9 cellular contexts compared by ENCODE assay signal in the genomic region with DNA sequence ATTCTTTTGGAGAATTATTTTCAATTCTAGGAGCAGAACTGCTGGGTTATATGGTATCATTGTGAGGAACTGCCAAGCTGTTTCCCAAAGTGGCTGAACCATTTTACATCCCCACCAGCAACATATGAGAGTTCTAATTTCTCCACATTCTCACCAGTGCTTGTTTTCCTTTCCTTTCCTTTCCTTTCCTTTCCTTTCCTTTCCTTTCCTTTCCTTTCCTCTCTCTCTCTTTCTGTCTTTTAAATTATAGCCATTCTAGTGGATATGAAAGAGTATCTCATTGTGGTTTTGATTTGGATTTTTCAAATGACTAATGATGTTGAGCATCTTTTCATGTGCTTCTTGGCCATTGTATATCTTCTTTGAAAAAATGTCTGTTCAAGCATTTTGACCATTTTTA. TPM values are rescaled to one million over a fixed set of nuclear protein-coding genes. Genes with fewer than 3 reads are reported as not detected.
"Had no signal": no experiment of that assay in that cellular context is flagged by ENCODE, and none has a peak within 500 bp of the region (broad histone marks: within the 10 kb centered on the region; RNA-seq: fewer than 3 reads in every experiment).

No MANE protein-coding gene starts in this region.

- H3K9me3 ChIP-seq: HAP-1 had no signal

- DNase-seq: GM23248, GOT3, H7, H9, HCEC 1CT, HFFc6 had no signal

- H3K4me3 Mint-ChIP-seq: GM23338, H9, HFFc6 had no signal

- H3K9me3 Mint-ChIP-seq: HFFc6 had no signal

- H3K4me1 Mint-ChIP-seq: GM23338, H9 had no signal

- H3K27ac Mint-ChIP-seq: GM23338, H9, HFFc6 had no signal

- H3K4me1 ChIP-seq: HAP-1 had no signal

- H3K36me3 ChIP-seq: HAP-1 had no signal

- ATAC-seq: GM23338, HCT116 had no signal

- H3K27ac ChIP-seq: GM23248 had no signal

- H3K4me3 ChIP-seq: GM23248, GM23338, HAP-1 had no signal

RNA-seq across cellular contexts. Expression of a gene that starts 45.3 kb away (rescaled TPM):
- total RNA-seq: HFFc6 had no signal
